Comparison of ENCODE assay signal across 1 cellular context in the genomic region with DNA sequence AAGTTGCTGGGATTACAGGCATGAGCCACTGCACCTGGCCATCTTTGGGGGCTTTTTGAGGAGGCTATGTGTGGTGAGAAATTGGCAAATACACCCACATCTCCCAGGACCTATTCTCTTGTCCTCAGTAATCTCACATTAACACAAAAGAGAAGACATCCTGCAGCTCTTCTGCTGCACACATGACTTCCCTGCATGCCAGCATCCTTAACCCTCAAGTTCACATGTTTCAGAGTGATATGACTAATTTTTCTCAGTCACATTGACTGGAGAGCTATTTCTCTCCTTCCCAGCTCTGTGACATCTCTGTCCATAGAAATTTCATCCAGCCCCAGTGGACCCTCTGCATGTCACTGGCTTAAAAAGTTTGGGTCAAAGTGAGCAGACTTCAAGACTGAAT.
TF ChIP-seq lines count a peak whose summit lies in the region.

No MANE protein-coding gene starts in this region.

TF ChIP-seq in K562, 482 proteins besides CTCF, POLR2A, EP300 and RAD21:
- TF ChIP-seq POLR3G (IDR thresholded peaks at IDR 0.05; ENCODE audit: extremely low read depth, insufficient read length, insufficient replicate concordance) (no peak), MAFG (tag; conservative IDR thresholded peaks at IDR 0.05) (no peak), ATF2 (CRISPR knock-in tag; IDR thresholded peaks at IDR 0.05) (no peak), MAZ (CRISPR knock-in tag; conservative IDR thresholded peaks at IDR 0.05 in 1 of 2, IDR thresholded peaks at IDR 0.05 in 1 of 2) (no peak), CAMTA2 (CRISPR knock-in tag; conservative IDR thresholded peaks at IDR 0.05) (no peak), SIN3A (IDR thresholded peaks at IDR 0.05; ENCODE audit: borderline replicate concordance in 2 of 2, control insufficient read depth in 1 of 2, low read depth in 2 of 2, low read length in 2 of 2) (no peak), ESRRB (CRISPR knock-in tag; IDR thresholded peaks at IDR 0.05; ENCODE audit: borderline replicate concordance) (no peak), SRSF3 (IDR thresholded peaks at IDR 0.05; ENCODE audit: insufficient read depth, low read length) (no peak), FOXP1 (CRISPR knock-in tag; IDR thresholded peaks at IDR 0.05) (no peak), ZZZ3 (IDR thresholded peaks at IDR 0.05) (no peak), TAF15 (IDR thresholded peaks at IDR 0.05; ENCODE audit: low read depth, low read length) (no peak)
- TF ChIP-seq, protein P1, sequence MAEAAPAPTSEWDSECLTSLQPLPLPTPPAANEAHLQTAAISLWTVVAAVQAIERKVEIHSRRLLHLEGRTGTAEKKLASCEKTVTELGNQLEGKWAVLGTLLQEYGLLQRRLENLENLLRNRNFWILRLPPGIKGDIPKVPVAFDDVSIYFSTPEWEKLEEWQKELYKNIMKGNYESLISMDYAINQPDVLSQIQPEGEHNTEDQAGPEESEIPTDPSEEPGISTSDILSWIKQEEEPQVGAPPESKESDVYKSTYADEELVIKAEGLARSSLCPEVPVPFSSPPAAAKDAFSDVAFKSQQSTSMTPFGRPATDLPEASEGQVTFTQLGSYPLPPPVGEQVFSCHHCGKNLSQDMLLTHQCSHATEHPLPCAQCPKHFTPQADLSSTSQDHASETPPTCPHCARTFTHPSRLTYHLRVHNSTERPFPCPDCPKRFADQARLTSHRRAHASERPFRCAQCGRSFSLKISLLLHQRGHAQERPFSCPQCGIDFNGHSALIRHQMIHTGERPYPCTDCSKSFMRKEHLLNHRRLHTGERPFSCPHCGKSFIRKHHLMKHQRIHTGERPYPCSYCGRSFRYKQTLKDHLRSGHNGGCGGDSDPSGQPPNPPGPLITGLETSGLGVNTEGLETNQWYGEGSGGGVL (CRISPR knock-in tag; IDR thresholded peaks at IDR 0.05) = no peak
TF ChIP-seq in K562: peak in this region for 0.
